In genomic region chr21:42145569-42146250, GRCh38 we compare ENCODE assay signal across 8 cellular contexts.
DNase-seq lines count a peak whose midpoint lies in the region; ATAC-seq lines count a peak whose summit lies in the region.

No MANE protein-coding gene starts in this region.

- no peak overlapping the region for H3K23ac ChIP-seq in trophoblast cell (ENCODE audit: low read length)

- no peaks in the 10 kb centered on the region for H3K79me2 ChIP-seq in trophoblast cell (ENCODE audit: control insufficient read depth, insufficient read depth, low read length, poor library complexity)

- no peaks in the 10 kb centered on the region for H3K79me1 ChIP-seq in trophoblast cell (ENCODE audit: low read length)

- no peak overlapping the region for H2BK120ac ChIP-seq in trophoblast cell (ENCODE audit: insufficient read depth, low read length, poor library complexity)

- H2BK5ac ChIP-seq in trophoblast cell (ENCODE audit: low read depth, low read length, poor library complexity): no peak overlapping the region

- H3K27me3 Mint-ChIP-seq in activated naive CD8-positive, alpha-beta T cell treated with anti-CD3 and anti-CD28 coated beads for 36 hours: no peaks in the 10 kb centered on the region

- no peak overlapping the region for H2AFZ ChIP-seq in trophoblast cell (ENCODE audit: insufficient read depth, low read length, poor library complexity)

- H3K27ac ChIP-seq in trophoblast cell (ENCODE audit: low read depth, low read length): no peak overlapping the region

- H3K27ac Mint-ChIP-seq in activated naive CD8-positive, alpha-beta T cell treated with anti-CD3 and anti-CD28 coated beads for 36 hours: no peak overlapping the region

- H3K27me3 ChIP-seq in trophoblast cell (ENCODE audit: insufficient read depth, low read length): no peaks in the 10 kb centered on the region

- H3K9ac ChIP-seq in trophoblast cell (ENCODE audit: low read length): no peak overlapping the region

- ATAC-seq in Right ventricle myocardium inferior: no peak
- ATAC-seq in GM18870 (IDR thresholded peaks at IDR 0.05; ENCODE audit: unreplicated experiment): no peak

- intact Hi-C loops in Right ventricle myocardium inferior (cut with DNase I): loop anchor here (2.0 kb wide), 1 partner anchor 303 kb away; no protein-coding TSS in a partner anchor

- H3K4me1 Mint-ChIP-seq in activated naive CD8-positive, alpha-beta T cell treated with anti-CD3 and anti-CD28 coated beads for 36 hours: peaks cover 10% of the 10 kb centered on the region

- no peaks in the 10 kb centered on the region for H3K36me3 ChIP-seq in trophoblast cell (ENCODE audit: control insufficient read depth in 1 of 2, insufficient read depth in 2 of 2, low read length in 2 of 2)

- H3K4me3 ChIP-seq in trophoblast cell (ENCODE audit: low read depth, low read length): no peak overlapping the region

- no peak overlapping the region for H2AK5ac ChIP-seq in trophoblast cell (ENCODE audit: low read length)

- H4K8ac ChIP-seq in trophoblast cell (ENCODE audit: low read depth, low read length): no peak overlapping the region

- DNase-seq in ELF-1 (ENCODE audit: low read depth, low spot score) (peak; percentile 78), MV-4-11 (lab: John Stamatoyannopoulos, UW) (peak; percentile 39), SKM-1 (lab: John Stamatoyannopoulos, UW; ENCODE audit: unreplicated experiment) (peak; percentile 64), Right ventricle myocardium inferior (ENCODE audit: missing footprints) (peak; percentile 70), trophoblast cell (peak; percentile 71 to 93), ureter (ENCODE audit: low spot score) (peak; percentile 66)
- DNase-seq in activated naive CD8-positive, alpha-beta T cell treated with anti-CD3 and anti-CD28 coated beads for 36 hours: peak; percentile 58

- H3K4me2 ChIP-seq in trophoblast cell (ENCODE audit: low read length): no peak overlapping the region

- no peak overlapping the region for H2BK12ac ChIP-seq in trophoblast cell (ENCODE audit: low read length)

- no peaks in the 10 kb centered on the region for H3K4me1 ChIP-seq in trophoblast cell (ENCODE audit: control insufficient read depth in 1 of 2, insufficient read depth in 2 of 2, low read length in 2 of 2)

- H3K14ac ChIP-seq in trophoblast cell (ENCODE audit: low read length): no peak overlapping the region

- no peak overlapping the region for H4K12ac ChIP-seq in trophoblast cell (ENCODE audit: low read depth, low read length)

- no peak overlapping the region for H3K4me3 Mint-ChIP-seq in activated naive CD8-positive, alpha-beta T cell treated with anti-CD3 and anti-CD28 coated beads for 36 hours

- no peak overlapping the region for H4K91ac ChIP-seq in trophoblast cell (ENCODE audit: low read depth, low read length)

- H3K9me3 Mint-ChIP-seq in activated naive CD8-positive, alpha-beta T cell treated with anti-CD3 and anti-CD28 coated beads for 36 hours: no peaks in the 10 kb centered on the region

- H3K36me3 Mint-ChIP-seq in activated naive CD8-positive, alpha-beta T cell treated with anti-CD3 and anti-CD28 coated beads for 36 hours: no peaks in the 10 kb centered on the region

- WGBS in trophoblast cell (ENCODE audit: extremely low coverage, insufficient coverage, insufficient read length): no CpG with 5 or more reads among the region's 14 CpGs

- H3K4ac ChIP-seq in trophoblast cell (ENCODE audit: low read depth, low read length): no peak overlapping the region

- H3K18ac ChIP-seq in trophoblast cell (ENCODE audit: low read length): no peak overlapping the region

- no peaks in the 10 kb centered on the region for H3K9me3 ChIP-seq in trophoblast cell (ENCODE audit: insufficient read depth, low read depth, low read length)
